8 cellular contexts compared by ENCODE assay signal in the genomic region with DNA sequence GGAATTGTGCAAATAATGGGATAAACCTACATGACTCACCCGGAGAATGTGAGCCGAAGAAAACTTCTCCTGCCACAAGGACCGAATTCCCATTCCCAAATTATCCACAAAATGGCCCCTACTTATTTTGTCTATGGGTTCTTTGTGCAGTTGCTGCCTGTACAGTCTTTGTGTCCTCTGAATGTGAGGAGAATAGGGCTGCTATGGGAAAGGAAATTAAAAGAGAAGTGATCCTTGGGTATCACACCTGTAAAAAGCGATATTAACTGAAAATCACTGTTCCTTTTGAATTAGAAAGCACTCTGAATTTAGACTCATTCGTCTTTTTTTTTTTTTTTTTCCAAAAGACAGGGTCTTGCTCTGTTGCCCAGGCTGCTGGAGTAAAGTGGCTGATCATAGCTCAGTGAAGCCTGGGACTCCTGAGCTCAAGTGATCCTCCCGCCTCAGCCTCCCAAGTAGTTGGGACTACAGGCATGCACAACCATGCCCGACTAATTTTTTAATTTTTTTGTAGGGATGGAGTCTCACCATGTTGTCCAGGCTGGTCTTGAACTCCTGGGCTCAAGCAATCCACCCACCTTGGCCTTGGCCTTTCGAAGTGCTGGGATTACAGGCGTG. TPM values are rescaled to one million over a fixed set of nuclear protein-coding genes. Genes with fewer than 3 reads are reported as not detected.
A peak's percentile ranks its signal among the peaks of the same experiment; 100 is the strongest.
DNase-seq lines count a peak whose midpoint lies in the region; ATAC-seq and TF ChIP-seq lines count a peak whose summit lies in the region.

No MANE protein-coding gene starts in this region.

- no peaks in the 10 kb centered on the region for H3K27me3 Mint-ChIP-seq in Caco-2 (ENCODE audit: insufficient read depth, unreplicated experiment)

- peak overlapping the region; percentile 80 for H3K4me2 ChIP-seq in OCI-LY7 (ENCODE audit: low read length)
- peak overlapping the region; percentile 56 for H3K4me2 ChIP-seq in trophoblast cell (ENCODE audit: low read length)

- H2BK120ac ChIP-seq in trophoblast cell (ENCODE audit: insufficient read depth, low read length, poor library complexity), result peak overlapping the region; percentile 63

- ATAC-seq in HG02885 (IDR thresholded peaks at IDR 0.05; ENCODE audit: poor library complexity, unreplicated experiment) (no peak), HG03571 (IDR thresholded peaks at IDR 0.05; ENCODE audit: unreplicated experiment) (no peak), HG02588 (IDR thresholded peaks at IDR 0.05; ENCODE audit: unreplicated experiment) (no peak)

- no peaks in the 10 kb centered on the region for H3K27me3 ChIP-seq in Caco-2 (replicated peaks; ENCODE audit: control insufficient read depth, insufficient read depth, low read length)
- no peaks in the 10 kb centered on the region for H3K27me3 ChIP-seq in trophoblast cell (ENCODE audit: insufficient read depth, low read length)

- H3K4me1 Mint-ChIP-seq in Caco-2 (ENCODE audit: low read depth, unreplicated experiment), result peaks cover 12% of the 10 kb centered on the region

- no peak for DNase-seq in Caco-2
- DNase-seq in OCI-LY7 (ENCODE audit: low spot score), result peak; percentile 53
- no peak for DNase-seq in epithelial cell of prostate (ENCODE audit: low read depth, low spot score)
- no peak for DNase-seq in trophoblast cell
- DNase-seq in glomerular visceral epithelial cell (ENCODE audit: extremely low spot score), result no peak

- no peak overlapping the region for H4K12ac ChIP-seq in trophoblast cell (ENCODE audit: low read depth, low read length)

- H3K4ac ChIP-seq in trophoblast cell (ENCODE audit: low read depth, low read length), result no peak overlapping the region

- peaks cover 16% of the 10 kb centered on the region for H3K79me1 ChIP-seq in trophoblast cell (ENCODE audit: low read length)

- intact Hi-C loops in Caco-2 (cut with micrococcal nuclease; ENCODE audit: unreplicated experiment), result no loop called here
- intact Hi-C loops in OCI-LY7 (cut with micrococcal nuclease; ENCODE audit: unreplicated experiment), result no loop called here

- H3K9ac ChIP-seq in trophoblast cell (ENCODE audit: low read length), result no peak overlapping the region

- TF ChIP-seq CTCF in Caco-2 (IDR thresholded peaks at IDR 0.05; ENCODE audit: insufficient read depth in 1 of 2, low read depth in 1 of 2, low read length in 1 of 2, severe bottlenecking in 1 of 2, unreplicated experiment in 1 of 2), result no peak
- no peak for TF ChIP-seq CTCF in OCI-LY7 (conservative IDR thresholded peaks at IDR 0.05; ENCODE audit: low read length)

- no peaks in the 10 kb centered on the region for H3K9me2 ChIP-seq in OCI-LY7 (ENCODE audit: insufficient read depth, low read length)

- H3K79me2 ChIP-seq in OCI-LY7 (ENCODE audit: insufficient read depth, low read depth, low read length) (peaks cover 80% of the 10 kb centered on the region), trophoblast cell (ENCODE audit: control insufficient read depth, insufficient read depth, low read length, poor library complexity) (no peaks in the 10 kb centered on the region)

- H3K4me1 ChIP-seq in Caco-2 (peaks cover 27% of the 10 kb centered on the region), OCI-LY7 (ENCODE audit: insufficient read depth, low read length, poor library complexity, severe bottlenecking) (peaks cover 76% of the 10 kb centered on the region), trophoblast cell (ENCODE audit: control insufficient read depth in 1 of 2, insufficient read depth in 2 of 2, low read length in 2 of 2) (peaks cover 6 to 18% of the 10 kb centered on the region in 2 experiments)

- no peak overlapping the region for H4K8ac ChIP-seq in trophoblast cell (ENCODE audit: low read depth, low read length)

- no peaks in the 10 kb centered on the region for H3K9me3 Mint-ChIP-seq in Caco-2 (ENCODE audit: unreplicated experiment)

- H3K9me3 ChIP-seq in Caco-2 (no peaks in the 10 kb centered on the region), OCI-LY7 (ENCODE audit: low read length) (0 out of 2 replicates have a peak, but pooled peaks cover 1% of the 10 kb centered on the region), trophoblast cell (ENCODE audit: insufficient read depth, low read depth, low read length) (no peaks in the 10 kb centered on the region)

- no CpG with 5 or more reads among the region's 9 CpGs for WGBS in trophoblast cell (ENCODE audit: extremely low coverage, insufficient coverage, insufficient read length)

- H4K91ac ChIP-seq in trophoblast cell (ENCODE audit: low read depth, low read length), result peak overlapping the region; percentile 72

- H3K23ac ChIP-seq in trophoblast cell (ENCODE audit: low read length), result no peak overlapping the region

- POLR2A ChIA-PET in Caco-2 (lab: Charles Lee) (interaction anchor here (0.6 to 1.8 kb wide), 3 partner anchors 30 to 1691 kb away, joined by 3 to 5 read pairs (median 5); partner anchors contain the start of gene CHD9), OCI-LY7 (lab: Charles Lee) (interaction anchor here (0.7 to 8.1 kb wide), 12 partner anchors 18 to 1823 kb away, joined by 3 to 77 read pairs (median 8); partner anchors contain the start of gene CHD9)

- no peaks in the 10 kb centered on the region for H3K36me3 ChIP-seq in Caco-2 (ENCODE audit: control insufficient read depth, insufficient read depth, low read length)
- H3K36me3 ChIP-seq in OCI-LY7 (ENCODE audit: insufficient read depth, low read length), result peaks cover 19% of the 10 kb centered on the region
- H3K36me3 ChIP-seq in trophoblast cell (ENCODE audit: control insufficient read depth in 1 of 2, insufficient read depth in 2 of 2, low read length in 2 of 2), result no peaks in the 10 kb centered on the region

- peaks cover under 1% of the 10 kb centered on the region for H3K36me3 Mint-ChIP-seq in Caco-2 (ENCODE audit: insufficient read depth, unreplicated experiment)

- H3K18ac ChIP-seq in trophoblast cell (ENCODE audit: low read length), result peak overlapping the region; percentile 21

- H3K4me3 Mint-ChIP-seq in Caco-2 (ENCODE audit: unreplicated experiment), result peak overlapping the region; percentile 77

- H2BK5ac ChIP-seq in trophoblast cell (ENCODE audit: low read depth, low read length, poor library complexity), result peak overlapping the region; percentile 48

- H2AK5ac ChIP-seq in trophoblast cell (ENCODE audit: low read length), result peak overlapping the region; percentile 57

- H2AFZ ChIP-seq in OCI-LY7 (ENCODE audit: low read length) (peak overlapping the region; percentile 6; the same call in 1 of the 2 replicates), trophoblast cell (ENCODE audit: insufficient read depth, low read length, poor library complexity) (no peak overlapping the region)

- H2BK12ac ChIP-seq in trophoblast cell (ENCODE audit: low read length), result peak overlapping the region; percentile 55

- no peak overlapping the region for H3K14ac ChIP-seq in trophoblast cell (ENCODE audit: low read length)

- peak overlapping the region; percentile 98 for H3K27ac Mint-ChIP-seq in Caco-2 (ENCODE audit: unreplicated experiment)

- H4K20me1 ChIP-seq in OCI-LY7 (ENCODE audit: insufficient read depth, low read length), result no peaks in the 10 kb centered on the region

- peak overlapping the region; percentile 46 for H3K4me3 ChIP-seq in Caco-2 (ENCODE audit: low read depth, low read length)
- peak overlapping the region; percentile 69 for H3K4me3 ChIP-seq in OCI-LY7 (ENCODE audit: low read depth, low read length, poor library complexity, severe bottlenecking)
- no peak overlapping the region for H3K4me3 ChIP-seq in trophoblast cell (ENCODE audit: low read depth, low read length)

- H3K27ac ChIP-seq in OCI-LY7 (ENCODE audit: low read depth, low read length, poor library complexity, severe bottlenecking) (peak overlapping the region; percentile 97), epithelial cell of prostate (peak overlapping the region; percentile 97), trophoblast cell (ENCODE audit: low read depth, low read length) (peak overlapping the region; percentile 95)

- TSS peak; percentile 76 for BruUV-seq in Caco-2 (replicated peaks; lab: Mats Ljungman, UMichigan)
- no TSS peak for BruUV-seq in OCI-LY7 (replicated peaks; lab: Mats Ljungman, UMichigan)

- CTCF ChIA-PET in Caco-2 (lab: Charles Lee), result interaction anchor here (1.2 to 2.4 kb wide), 2 partner anchors 11 to 46 kb away, joined by 5 to 13 read pairs; partner anchors contain the start of gene CHD9
- CTCF ChIA-PET in OCI-LY7 (lab: Charles Lee; ENCODE audit: unreplicated experiment), result interaction anchor here (0.6 to 0.8 kb wide), 2 partner anchors 13 to 21 kb away, joined by 3 read pairs; no protein-coding TSS in a partner anchor

RNA-seq across cellular contexts. Expression of gene CHD9, which starts 45.4 kb away (rescaled TPM):
- total RNA-seq in Caco-2 (2022) (29.1 and 32.0 TPM in 2 replicates), OCI-LY7 (2022) (85.9 and 98.7 TPM in 2 replicates)
- 52.6 and 56.5 TPM in 2 replicates for total RNA-seq in OCI-LY7 (2014; rRNA removed; shearing (Covaris generic))
- polyA plus RNA-seq in trophoblast cell (2013), result 16.0 and 18.3 TPM in 2 replicates

RNA-seq across cellular contexts. Expression of gene CHD9NB, which starts 47.5 kb away (rescaled TPM):
- not detected in 2 replicates for total RNA-seq in Caco-2 (2022)
- total RNA-seq in OCI-LY7 (2014; rRNA removed; shearing (Covaris generic)), result 0.10 TPM in 1 of 2 replicates, not detected in the other
- not detected in 2 replicates for total RNA-seq in OCI-LY7 (2022)
- polyA plus RNA-seq in trophoblast cell (2013), result 0.68 and 0.71 TPM in 2 replicates
